8 cellular contexts compared by ENCODE assay signal in the genomic region with DNA sequence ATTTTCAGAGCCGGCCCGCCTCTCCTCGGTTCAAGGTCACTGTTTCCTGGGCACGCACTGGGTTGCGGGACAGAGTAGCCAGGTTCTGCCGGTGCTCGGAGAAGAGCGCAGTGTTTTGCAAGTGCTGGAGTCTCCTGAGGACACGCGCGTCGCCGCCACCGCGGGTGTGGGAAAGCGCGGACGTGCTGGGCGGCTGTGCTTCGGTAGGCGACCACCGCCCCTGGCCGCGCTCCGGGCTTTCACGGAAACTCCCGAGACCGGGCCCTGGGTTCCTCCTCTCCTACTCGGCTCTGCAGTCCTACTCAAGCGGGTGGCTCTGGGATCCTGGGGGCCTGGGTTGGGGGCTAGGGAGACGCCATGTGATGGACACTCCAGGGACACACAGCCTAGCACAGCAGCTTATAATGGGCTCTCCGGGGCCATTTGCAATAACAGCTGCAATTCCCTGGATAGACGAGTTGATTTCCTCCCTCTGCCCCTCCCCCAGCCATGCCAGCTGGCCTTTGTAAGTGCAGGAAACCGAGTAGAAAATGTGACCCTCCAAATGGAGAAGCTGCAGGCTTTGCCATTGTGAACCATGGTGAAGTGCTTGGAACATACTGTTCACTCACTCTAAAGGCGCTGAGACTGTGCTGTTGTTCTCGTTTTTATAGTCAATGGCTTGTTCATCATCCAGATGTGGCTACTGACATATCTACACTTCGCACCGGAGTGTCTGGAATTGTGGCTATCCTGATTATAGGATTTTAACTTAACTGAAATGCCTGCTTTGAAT. TPM values are rescaled to one million over a fixed set of nuclear protein-coding genes. Genes with fewer than 3 reads are reported as not detected.
DNase-seq lines count a peak whose midpoint lies in the region; TF ChIP-seq lines count a peak whose summit lies in the region.

No MANE protein-coding gene starts in this region.

- no peak overlapping the region for H3K27ac ChIP-seq in osteoblast (ENCODE audit: low read depth, low read length)

- peaks cover 12% of the 10 kb centered on the region for H3K27me3 Mint-ChIP-seq in activated CD4-positive, alpha-beta T cell treated with anti-CD3 and anti-CD28 coated beads, Interleukin-2, amount 10 ng/mL, durations not matched to agents 24 days and 14 days

- peak; percentile 64 for DNase-seq in activated CD4-positive, alpha-beta T cell treated with anti-CD3 and anti-CD28 coated beads, Interleukin-2, amount 10 ng/mL, durations not matched to agents 24 days and 14 days
- no peak for DNase-seq in activated CD4-positive, alpha-beta T cell treated with anti-CD3 and anti-CD28 coated beads, Interleukin-2, amount 50 U/mL, for 4 hours
- DNase-seq in activated CD4-positive, alpha-beta T cell treated with anti-CD3 and anti-CD28 coated beads, Interleukin-2, amount 50 U/mL, for 1 hour: peak; percentile 15
- DNase-seq in head of caudate nucleus: peak in 39 of 42 donors; percentile 31 to 83 (median 65)
- DNase-seq in osteoblast (ENCODE audit: insufficient read length, low spot score, missing footprints): peak; percentile 65
- no peak for DNase-seq in HuH-7.5 (ENCODE audit: low spot score)
- no peak for DNase-seq in RKO (ENCODE audit: low spot score)
- DNase-seq in middle frontal gyrus (ENCODE audit: extremely low spot score, low spot score): no peak

- no peaks in the 10 kb centered on the region for H3K9me3 ChIP-seq in osteoblast (ENCODE audit: low read depth, low read length)

- H3K4me1 ChIP-seq in osteoblast (ENCODE audit: insufficient read depth, low read length): peaks cover 15% of the 10 kb centered on the region

- H2AFZ ChIP-seq in osteoblast (ENCODE audit: low read length): no peak overlapping the region

- intact Hi-C loops in activated CD4-positive, alpha-beta T cell treated with anti-CD3 and anti-CD28 coated beads, Interleukin-2, amount 10 ng/mL, durations not matched to agents 24 days and 14 days (cut with micrococcal nuclease): no loop called here
- intact Hi-C loops in head of caudate nucleus (cut with DNase I): no loop called here

- H3K36me3 Mint-ChIP-seq in activated CD4-positive, alpha-beta T cell treated with anti-CD3 and anti-CD28 coated beads, Interleukin-2, amount 10 ng/mL, durations not matched to agents 24 days and 14 days (ENCODE audit: low read depth): peaks cover 6% of the 10 kb centered on the region

- no peaks in the 10 kb centered on the region for H3K9me3 Mint-ChIP-seq in activated CD4-positive, alpha-beta T cell treated with anti-CD3 and anti-CD28 coated beads, Interleukin-2, amount 10 ng/mL, durations not matched to agents 24 days and 14 days

- peak overlapping the region; percentile 86 for H3K4me3 ChIP-seq in osteoblast (ENCODE audit: insufficient read depth, low read length)

- H3K4me3 Mint-ChIP-seq in activated CD4-positive, alpha-beta T cell treated with anti-CD3 and anti-CD28 coated beads, Interleukin-2, amount 10 ng/mL, durations not matched to agents 24 days and 14 days: peak overlapping the region; percentile 92

- H3K4me2 ChIP-seq in osteoblast (ENCODE audit: insufficient read depth, low read length): peak overlapping the region; percentile 97

- H4K20me1 ChIP-seq in osteoblast (ENCODE audit: insufficient read depth, low read length): no peaks in the 10 kb centered on the region

- peaks cover 19% of the 10 kb centered on the region for H3K27me3 ChIP-seq in osteoblast (ENCODE audit: insufficient read depth, low read length)

- H3K79me2 ChIP-seq in osteoblast (ENCODE audit: insufficient read depth, low read length): no peaks in the 10 kb centered on the region

- TF ChIP-seq CTCF in osteoblast (IDR thresholded peaks at IDR 0.05; ENCODE audit: extremely low read depth, low read depth, low read length): no peak

- H3K27ac Mint-ChIP-seq in activated CD4-positive, alpha-beta T cell treated with anti-CD3 and anti-CD28 coated beads, Interleukin-2, amount 10 ng/mL, durations not matched to agents 24 days and 14 days: peak overlapping the region; percentile 87

- H3K36me3 ChIP-seq in osteoblast (ENCODE audit: insufficient read depth, low read length): no peaks in the 10 kb centered on the region

- peaks cover 23% of the 10 kb centered on the region for H3K4me1 Mint-ChIP-seq in activated CD4-positive, alpha-beta T cell treated with anti-CD3 and anti-CD28 coated beads, Interleukin-2, amount 10 ng/mL, durations not matched to agents 24 days and 14 days

RNA-seq across cellular contexts. Expression of gene FRAT1, which starts 2.1 kb away (rescaled TPM):
- 2.0 and 2.5 TPM in 2 replicates for total RNA-seq in activated CD4-positive, alpha-beta T cell treated with anti-CD3 and anti-CD28 coated beads, Interleukin-2, amount 10 ng/mL, durations not matched to agents 24 days and 14 days
- total RNA-seq in osteoblast: 3.3 and 3.8 TPM in 2 replicates

RNA-seq across cellular contexts. Expression of gene FRAT2, which starts 13.3 kb away (rescaled TPM):
- total RNA-seq in activated CD4-positive, alpha-beta T cell treated with anti-CD3 and anti-CD28 coated beads, Interleukin-2, amount 10 ng/mL, durations not matched to agents 24 days and 14 days: 8.7 and 9.8 TPM in 2 replicates
- total RNA-seq in osteoblast: 8.0 and 9.4 TPM in 2 replicates

RNA-seq across cellular contexts. Expression of gene ARHGAP19, which starts 28.8 kb away (rescaled TPM):
- total RNA-seq in activated CD4-positive, alpha-beta T cell treated with anti-CD3 and anti-CD28 coated beads, Interleukin-2, amount 10 ng/mL, durations not matched to agents 24 days and 14 days: 26.4 and 30.7 TPM in 2 replicates
- 7.7 and 8.7 TPM in 2 replicates for total RNA-seq in osteoblast

Comparison
In these comparisons a context has a peak if more than half of its experiments do, and no peak if none do; other contexts are left out.
1. DNase-seq: peak in activated CD4-positive, alpha-beta T cell treated with anti-CD3 and anti-CD28 coated beads, Interleukin-2, amount 10 ng/mL, durations not matched to agents 24 days and 14 days (single experiment), activated CD4-positive, alpha-beta T cell treated with anti-CD3 and anti-CD28 coated beads, Interleukin-2, amount 50 U/mL, for 1 hour (single experiment), head of caudate nucleus (39 of 42) and osteoblast (single experiment); none in activated CD4-positive, alpha-beta T cell treated with anti-CD3 and anti-CD28 coated beads, Interleukin-2, amount 50 U/mL, for 4 hours (0 of 2), HuH-7.5 (single experiment), RKO (single experiment) and middle frontal gyrus (single experiment).